In genomic region chr9:93557366-93558137, GRCh38 we compare ENCODE assay signal across 20 cellular contexts.
"Had no signal": no experiment of that assay in that cellular context is flagged by ENCODE, and none has a peak within 500 bp of the region (broad histone marks: within the 10 kb centered on the region; RNA-seq: fewer than 3 reads in every experiment).

No MANE protein-coding gene starts in this region.

- H3K27ac ChIP-seq: colonic mucosa, foreskin keratinocyte, heart left ventricle, suprapubic skin, thyroid gland, uterus had no signal

- H3K27ac Mint-ChIP-seq: type B pancreatic cell had no signal

- H3K4me2 ChIP-seq: smooth muscle cell had no signal

- ATAC-seq: foreskin keratinocyte; left colon; left ventricle myocardium superior; naive thymus-derived CD4-positive, alpha-beta T cell; right cardiac atrium; stimulated activated effector memory CD8-positive, alpha-beta T cell treated with anti-CD3 and anti-CD28 coated beads, Interleukin-12 subunit alpha, Interleukin-12 subunit beta, amount 100 ng/mL, for 72 hours; stimulated activated naive CD8-positive, alpha-beta T cell treated with anti-CD3 and anti-CD28 coated beads, Interleukin-15, Interleukin-2, amounts not matched to agents 100 U/mL and 50 U/mL, for 24 hours had no signal

- H3K4me1 Mint-ChIP-seq: stimulated activated effector memory CD8-positive, alpha-beta T cell treated with anti-CD3 and anti-CD28 coated beads, Interleukin-12 subunit alpha, Interleukin-12 subunit beta, amount 100 ng/mL, for 72 hours had no signal

- H3K4me3 ChIP-seq: colonic mucosa, heart left ventricle, smooth muscle cell, suprapubic skin, thyroid gland, uterus had no signal

- H3K36me3 ChIP-seq: uterus had no signal

- DNase-seq: colonic mucosa; dermis blood vessel endothelial cell; erythroblast; foreskin keratinocyte; heart left ventricle; hippocampal formation; left colon; left ventricle myocardium superior; naive thymus-derived CD4-positive, alpha-beta T cell; nephron progenitor cell; right cardiac atrium; stimulated activated CD4-positive, alpha-beta T cell treated with anti-CD3 and anti-CD28 coated beads, Interleukin-4, amount 100 ng/mL, for 1 hour; stimulated activated CD8-positive, alpha-beta memory T cell treated with anti-CD3 and anti-CD28 coated beads, Interleukin-4, amount 100 ng/mL, for 48 hours; stimulated activated naive CD8-positive, alpha-beta T cell treated with anti-CD3 and anti-CD28 coated beads, Interleukin-15, Interleukin-2, amounts not matched to agents 100 U/mL and 50 U/mL, for 24 hours; thyroid gland; uterus had no signal

- H3K9me3 ChIP-seq: colonic mucosa, heart left ventricle, suprapubic skin, thyroid gland, uterus had no signal

- H3K4me3 Mint-ChIP-seq: naive thymus-derived CD4-positive, alpha-beta T cell; nephron progenitor cell; stimulated activated effector memory CD8-positive, alpha-beta T cell treated with anti-CD3 and anti-CD28 coated beads, Interleukin-12 subunit alpha, Interleukin-12 subunit beta, amount 100 ng/mL, for 72 hours; type B pancreatic cell had no signal

- H3K9me3 Mint-ChIP-seq: naive thymus-derived CD4-positive, alpha-beta T cell; nephron progenitor cell; stimulated activated effector memory CD8-positive, alpha-beta T cell treated with anti-CD3 and anti-CD28 coated beads, Interleukin-12 subunit alpha, Interleukin-12 subunit beta, amount 100 ng/mL, for 72 hours; type B pancreatic cell had no signal

- H3K27me3 Mint-ChIP-seq: naive thymus-derived CD4-positive, alpha-beta T cell; type B pancreatic cell had no signal

- H3K4me1 ChIP-seq: colonic mucosa, thyroid gland, uterus had no signal

- H3K27me3 ChIP-seq: colonic mucosa, foreskin keratinocyte, heart left ventricle, suprapubic skin, thyroid gland, uterus had no signal
